ENCODE assay signal across 16 cellular contexts in genomic region chr16:53840472-53840871, GRCh38.
A peak's percentile ranks its signal among the peaks of the same experiment; 100 is the strongest.
DNase-seq lines count a peak whose midpoint lies in the region; ATAC-seq, FAIRE-seq and TF ChIP-seq lines count a peak whose summit lies in the region.
"Had no signal": no experiment of that assay in that cellular context is flagged by ENCODE, and none has a peak within 500 bp of the region (broad histone marks: within the 10 kb centered on the region; RNA-seq: fewer than 3 reads in every experiment).

No MANE protein-coding gene starts in this region.

- TF ChIP-seq CTCF in DOHH2 (IDR thresholded peaks at IDR 0.05; ENCODE audit: low read depth, low read length, poor library complexity, severe bottlenecking) (no peak), K562 (IDR thresholded peaks at IDR 0.05 in 2 of 3, conservative IDR thresholded peaks at IDR 0.05 in 1 of 3; ENCODE audit: insufficient read depth in 2 of 3, low read depth in 1 of 3, low read length in 3 of 3) (no peak)
- no peak for TF ChIP-seq CTCF in CD8-positive, alpha-beta T cell (IDR thresholded peaks at IDR 0.05)

- no peaks in the 10 kb centered on the region for H3K27me3 Mint-ChIP-seq in CD8-positive, alpha-beta T cell (ENCODE audit: low read depth)
- H3K27me3 Mint-ChIP-seq: activated naive CD4-positive, alpha-beta T cell treated with anti-CD3 and anti-CD28 coated beads, Interleukin-2, amount 10 ng/mL, durations not matched to agents 7 days and 5 days; CD4-positive, alpha-beta memory T cell had no signal

- DNase-seq in K562 (ENCODE audit: extremely low read depth in 1 of 4, low spot score in 3 of 4): no peak
- DNase-seq in NCI-H774 (lab: John Stamatoyannopoulos, UW): no peak
- no peak for DNase-seq in RKO (ENCODE audit: low spot score)
- DNase-seq in NCI-H2107 (lab: John Stamatoyannopoulos, UW): no peak
- no peak for DNase-seq in CD8-positive, alpha-beta T cell
- DNase-seq: activated naive CD4-positive, alpha-beta T cell treated with anti-CD3 and anti-CD28 coated beads, Interleukin-2, amount 10 ng/mL, durations not matched to agents 7 days and 5 days; CD4-positive, alpha-beta memory T cell; effector CD8-positive, alpha-beta T cell; NCI-H1092 treated with DMSO at 0.1 percent for 48 hours; NCI-H2227 treated with DMSO at 0.1 percent for 48 hours; occipital lobe; substantia nigra had no signal

- FAIRE-seq in K562 (lab: Jason Lieb, UNC): no peak

- in situ Hi-C loops in K562 (cut with MboI): no loop called here

- H3K4me1 Mint-ChIP-seq in CD8-positive, alpha-beta T cell (ENCODE audit: low read depth): peaks cover 8% of the 10 kb centered on the region

- no peak overlapping the region for H3K4me3 Mint-ChIP-seq in CD8-positive, alpha-beta T cell
- H3K4me3 Mint-ChIP-seq: activated naive CD4-positive, alpha-beta T cell treated with anti-CD3 and anti-CD28 coated beads, Interleukin-2, amount 10 ng/mL, durations not matched to agents 7 days and 5 days; CD4-positive, alpha-beta memory T cell; WTC11 had no signal

- H4K20me1 ChIP-seq in DOHH2 (ENCODE audit: control insufficient read depth, insufficient read depth, low read depth, low read length) (no peaks in the 10 kb centered on the region), K562 (replicated peaks; ENCODE audit: control insufficient read depth, insufficient read depth, low read length) (no peaks in the 10 kb centered on the region)

- intact Hi-C loops in K562 (cut with micrococcal nuclease): no loop called here
- intact Hi-C loops in CD8-positive, alpha-beta T cell (cut with DNase I, micrococcal nuclease): no loop called here

- H3K9me1 ChIP-seq in K562 (ENCODE audit: control insufficient read depth, insufficient read depth, low read length): no peaks in the 10 kb centered on the region

- H3K9me2 ChIP-seq in DOHH2 (replicated peaks; ENCODE audit: control insufficient read depth, low read length): no peaks in the 10 kb centered on the region

- H3F3A ChIP-seq in DOHH2 (ENCODE audit: control insufficient read depth, insufficient read depth): peaks cover 3% of the 10 kb centered on the region; the same call in 1 of the 2 replicates

- peak overlapping the region; percentile 31 for H3K4me2 ChIP-seq in DOHH2 (ENCODE audit: low read length)
- H3K4me2 ChIP-seq in K562 (ENCODE audit: insufficient read depth, low read length): no peak overlapping the region

- POLR2A ChIA-PET in K562 (lab: Yijun Ruan, JAX): no interaction called here
- POLR2A ChIA-PET in CD8-positive, alpha-beta T cell (lab: Charles Lee): no interaction called here

- H3K4me1 ChIP-seq in DOHH2 (ENCODE audit: control insufficient read depth, low read length) (peaks cover 35% of the 10 kb centered on the region), K562 (replicated peaks in 1 of 2; ENCODE audit: control insufficient read depth in 2 of 2, insufficient read depth in 2 of 2, low read length in 2 of 2) (0 out of 5 replicates have a peak, but pooled peaks cover 0 to 3% of the 10 kb centered on the region in 2 experiments)
- no peaks in the 10 kb centered on the region for H3K4me1 ChIP-seq in CD8-positive, alpha-beta T cell (ENCODE audit: insufficient read depth, low read length)

- H3K4me3 ChIP-seq in DOHH2 (ENCODE audit: low read length) (peak overlapping the region; percentile 7; the same call in 1 of the 2 replicates), K562 (no peak overlapping the region)
- no peak overlapping the region for H3K4me3 ChIP-seq in CD8-positive, alpha-beta T cell (ENCODE audit: low read depth, low read length)

- H2AFZ ChIP-seq in K562 (ENCODE audit: low read depth, low read length): no peak overlapping the region

- no peak for TF ChIP-seq EP300 in K562 (IDR thresholded peaks at IDR 0.05; ENCODE audit: low read length)

- no peaks in the 10 kb centered on the region for H3K9me3 ChIP-seq in DOHH2 (ENCODE audit: control insufficient read depth, insufficient read depth, low read length)
- no peaks in the 10 kb centered on the region for H3K9me3 ChIP-seq in K562 (replicated peaks; ENCODE audit: control insufficient read depth, insufficient read depth, low read depth, low read length)
- no peaks in the 10 kb centered on the region for H3K9me3 ChIP-seq in CD8-positive, alpha-beta T cell (ENCODE audit: low read length)

- no peak overlapping the region for H3K9ac ChIP-seq in K562 (ENCODE audit: insufficient read depth in 1 of 2, low read depth in 2 of 2, low read length in 2 of 2)

- TF ChIP-seq POLR2A in K562 (conservative IDR thresholded peaks at IDR 0.05): no peak

- no peak for TF ChIP-seq RAD21 in K562 (CRISPR knock-in tag; conservative IDR thresholded peaks at IDR 0.05 in 1 of 2, IDR thresholded peaks at IDR 0.05 in 1 of 2)

- H3K27ac Mint-ChIP-seq in CD8-positive, alpha-beta T cell: no peak overlapping the region
- H3K27ac Mint-ChIP-seq: activated naive CD4-positive, alpha-beta T cell treated with anti-CD3 and anti-CD28 coated beads, Interleukin-2, amount 10 ng/mL, durations not matched to agents 7 days and 5 days; CD4-positive, alpha-beta memory T cell; WTC11 had no signal

- no peaks in the 10 kb centered on the region for H3K9me3 Mint-ChIP-seq in CD8-positive, alpha-beta T cell
- H3K9me3 Mint-ChIP-seq: activated naive CD4-positive, alpha-beta T cell treated with anti-CD3 and anti-CD28 coated beads, Interleukin-2, amount 10 ng/mL, durations not matched to agents 7 days and 5 days; CD4-positive, alpha-beta memory T cell; WTC11 had no signal

- no peaks in the 10 kb centered on the region for H3K36me3 ChIP-seq in DOHH2 (ENCODE audit: control insufficient read depth, low read length)
- no peaks in the 10 kb centered on the region for H3K36me3 ChIP-seq in K562 (ENCODE audit: control insufficient read depth, insufficient read depth, low read length)
- H3K36me3 ChIP-seq in CD8-positive, alpha-beta T cell (ENCODE audit: insufficient read depth, low read length): no peaks in the 10 kb centered on the region

- no peaks in the 10 kb centered on the region for H3K79me2 ChIP-seq in DOHH2 (ENCODE audit: control insufficient read depth, low read length)
- no peaks in the 10 kb centered on the region for H3K79me2 ChIP-seq in K562 (ENCODE audit: control insufficient read depth, insufficient read depth, low read length)

- peaks cover 44% of the 10 kb centered on the region for H3K36me3 Mint-ChIP-seq in CD8-positive, alpha-beta T cell
- H3K36me3 Mint-ChIP-seq: WTC11 had no signal

- CTCF ChIA-PET in K562 (lab: Yijun Ruan, JAX; ENCODE audit: low intra/inter-chr PET ratio): no interaction called here
- CTCF ChIA-PET in CD8-positive, alpha-beta T cell (lab: Charles Lee): interaction anchor here (1.3 kb wide), 1 partner anchor 16 kb away, joined by 3 read pairs; no protein-coding TSS in a partner anchor

- H3K27ac ChIP-seq in DOHH2 (ENCODE audit: low read depth, low read length) (peak overlapping the region; percentile 32), K562 (ENCODE audit: extremely low read depth, low read depth, low read length) (no peak overlapping the region)
- no peak overlapping the region for H3K27ac ChIP-seq in CD8-positive, alpha-beta T cell (ENCODE audit: low read depth, low read length)

- no peaks in the 10 kb centered on the region for H3K27me3 ChIP-seq in DOHH2 (ENCODE audit: control insufficient read depth, low read length)
- H3K27me3 ChIP-seq in K562 (ENCODE audit: control insufficient read depth in 2 of 2, insufficient read depth in 2 of 2, low read length in 2 of 2): no peaks in the 10 kb centered on the region
- no peaks in the 10 kb centered on the region for H3K27me3 ChIP-seq in CD8-positive, alpha-beta T cell (ENCODE audit: insufficient read depth, low read length)

- BruUV-seq in K562 (replicated peaks; lab: Mats Ljungman, UMichigan): no TSS peak

- ATAC-seq in GM21367 (IDR thresholded peaks at IDR 0.05; ENCODE audit: unreplicated experiment) (peak; percentile 60), HG03097 (IDR thresholded peaks at IDR 0.05; ENCODE audit: low FRiP score, unreplicated experiment) (peak; percentile 79), K562 (no peak)
- no peak for ATAC-seq in CD8-positive, alpha-beta T cell
- ATAC-seq: WTC11 had no signal

- WGBS in K562 (ENCODE audit: insufficient coverage, low coverage, missing lambda C conversion rate): 36% methylated on average over 4 of the region's 4 CpGs

TF ChIP-seq in K562, 482 proteins besides CTCF, POLR2A, EP300 and RAD21:
- peak; percentile 39; the same call in 1 of the 2 replicates for TF ChIP-seq ESRRA (IDR thresholded peaks at IDR 0.05; ENCODE audit: borderline replicate concordance, low read depth)
- TF ChIP-seq KDM1A (IDR thresholded peaks at IDR 0.05): no peak
TF ChIP-seq in K562: peak in this region for 1.

Comparison
In these comparisons a context has a peak if more than half of its experiments do, and no peak if none do; other contexts are left out.
1. ATAC-seq: peak in GM21367 (single experiment) and HG03097 (single experiment); none in K562 (single experiment) and CD8-positive, alpha-beta T cell (single experiment).